22 cellular contexts compared by ENCODE assay signal in genomic region chr7:102823715-102824114, GRCh38.
"Had no signal": no experiment of that assay in that cellular context is flagged by ENCODE, and none has a peak within 500 bp of the region (broad histone marks: within the 10 kb centered on the region; RNA-seq: fewer than 3 reads in every experiment).

No MANE protein-coding gene starts in this region.

- H3K4me3 Mint-ChIP-seq: activated B cell treated with CpG ODN at 0.5 μM for 24 hours; activated CD4-positive, alpha-beta T cell treated with anti-CD3 and anti-CD28 coated beads for 36 hours; activated T-cell treated with anti-CD3 and anti-CD28 coated beads, Interleukin-2, amount 50 U/mL, for 24 hours; activated T-helper 17 cell treated with anti-CD3 and anti-CD28 coated beads, Interleukin-2, amount 50 U/mL, for 72 hours; dendritic cell treated with granulocyte-macrophage colony-stimulating factor and Interleukin-4, amounts not matched to agents 40 ng/mL and 50 ng/mL, for 4 days; memory B cell; naive thymus-derived CD8-positive, alpha-beta T cell had no signal

- H3K27me3 Mint-ChIP-seq: activated B cell treated with CpG ODN at 0.5 μM for 24 hours; activated CD4-positive, alpha-beta T cell treated with anti-CD3 and anti-CD28 coated beads for 36 hours; activated T-cell treated with anti-CD3 and anti-CD28 coated beads, Interleukin-2, amount 50 U/mL, for 24 hours; activated T-helper 17 cell treated with anti-CD3 and anti-CD28 coated beads, Interleukin-2, amount 50 U/mL, for 72 hours; dendritic cell treated with granulocyte-macrophage colony-stimulating factor and Interleukin-4, amounts not matched to agents 40 ng/mL and 50 ng/mL, for 4 days; memory B cell; naive thymus-derived CD8-positive, alpha-beta T cell; progenitor cell of endocrine pancreas had no signal

- H3K27me3 ChIP-seq: foreskin keratinocyte, thyroid gland had no signal

- H3K4me3 ChIP-seq: thyroid gland had no signal

- DNase-seq: activated B cell treated with CpG ODN at 0.5 μM for 24 hours; activated CD4-positive, alpha-beta T cell treated with anti-CD3 and anti-CD28 coated beads for 36 hours; activated CD4-positive, alpha-beta T cell treated with anti-CD3 and anti-CD28 coated beads, Interleukin-2, amount 50 U/mL, for 4 hours; activated CD8-positive, alpha-beta memory T cell treated with anti-CD3 and anti-CD28 coated beads for 24 hours; activated CD8-positive, alpha-beta memory T cell treated with anti-CD3 and anti-CD28 coated beads, Interleukin-2, amount 50 U/mL, for 4 hours; activated T-cell treated with anti-CD3 and anti-CD28 coated beads, Interleukin-2, amount 50 U/mL, for 24 hours; aorta; effector CD4-positive, alpha-beta T cell; glutamatergic neuron; hippocampal formation; left cardiac atrium; naive thymus-derived CD8-positive, alpha-beta T cell; stimulated activated CD4-positive, alpha-beta T cell treated with anti-CD3 and anti-CD28 coated beads, Interleukin-4, amount 100 ng/mL, for 1 hour; stimulated activated naive CD4-positive, alpha-beta T cell treated with Interleukin-2 at 50 U/mL for 16 hours; T1000; thyroid gland had no signal

- H3K4me1 ChIP-seq: foreskin keratinocyte, thyroid gland had no signal

- H3K9me3 Mint-ChIP-seq: activated B cell treated with CpG ODN at 0.5 μM for 24 hours; activated naive CD4-positive, alpha-beta T cell treated with anti-CD3 and anti-CD28 coated beads, Interleukin-2, amount 50 U/mL, for 72 hours; activated T-cell treated with anti-CD3 and anti-CD28 coated beads, Interleukin-2, amount 50 U/mL, for 24 hours; activated T-helper 17 cell treated with anti-CD3 and anti-CD28 coated beads, Interleukin-2, amount 50 U/mL, for 72 hours; dendritic cell treated with granulocyte-macrophage colony-stimulating factor and Interleukin-4, amounts not matched to agents 40 ng/mL and 50 ng/mL, for 4 days; memory B cell; naive thymus-derived CD8-positive, alpha-beta T cell had no signal

- H3K36me3 ChIP-seq: thyroid gland had no signal

- H3K9me3 ChIP-seq: thyroid gland had no signal

- H3K27ac ChIP-seq: foreskin keratinocyte, thyroid gland had no signal

- ATAC-seq: activated CD4-positive, alpha-beta T cell treated with anti-CD3 and anti-CD28 coated beads for 36 hours; activated naive CD4-positive, alpha-beta T cell treated with anti-CD3 and anti-CD28 coated beads, Interleukin-2, amount 50 U/mL, for 72 hours; activated T-helper 17 cell treated with anti-CD3 and anti-CD28 coated beads, Interleukin-2, amount 50 U/mL, for 72 hours; foreskin keratinocyte; left cardiac atrium; naive thymus-derived CD8-positive, alpha-beta T cell had no signal

- H3K4me1 Mint-ChIP-seq: activated B cell treated with CpG ODN at 0.5 μM for 24 hours; activated CD4-positive, alpha-beta T cell treated with anti-CD3 and anti-CD28 coated beads for 36 hours; activated T-helper 17 cell treated with anti-CD3 and anti-CD28 coated beads, Interleukin-2, amount 50 U/mL, for 72 hours; memory B cell; naive thymus-derived CD8-positive, alpha-beta T cell had no signal

- H3K27ac Mint-ChIP-seq: activated B cell treated with CpG ODN at 0.5 μM for 24 hours; activated CD4-positive, alpha-beta T cell treated with anti-CD3 and anti-CD28 coated beads for 36 hours; activated naive CD4-positive, alpha-beta T cell treated with anti-CD3 and anti-CD28 coated beads, Interleukin-2, amount 50 U/mL, for 72 hours; activated T-cell treated with anti-CD3 and anti-CD28 coated beads, Interleukin-2, amount 50 U/mL, for 24 hours; activated T-helper 17 cell treated with anti-CD3 and anti-CD28 coated beads, Interleukin-2, amount 50 U/mL, for 72 hours; dendritic cell treated with granulocyte-macrophage colony-stimulating factor and Interleukin-4, amounts not matched to agents 40 ng/mL and 50 ng/mL, for 4 days; memory B cell; progenitor cell of endocrine pancreas had no signal
